In the genomic region with DNA sequence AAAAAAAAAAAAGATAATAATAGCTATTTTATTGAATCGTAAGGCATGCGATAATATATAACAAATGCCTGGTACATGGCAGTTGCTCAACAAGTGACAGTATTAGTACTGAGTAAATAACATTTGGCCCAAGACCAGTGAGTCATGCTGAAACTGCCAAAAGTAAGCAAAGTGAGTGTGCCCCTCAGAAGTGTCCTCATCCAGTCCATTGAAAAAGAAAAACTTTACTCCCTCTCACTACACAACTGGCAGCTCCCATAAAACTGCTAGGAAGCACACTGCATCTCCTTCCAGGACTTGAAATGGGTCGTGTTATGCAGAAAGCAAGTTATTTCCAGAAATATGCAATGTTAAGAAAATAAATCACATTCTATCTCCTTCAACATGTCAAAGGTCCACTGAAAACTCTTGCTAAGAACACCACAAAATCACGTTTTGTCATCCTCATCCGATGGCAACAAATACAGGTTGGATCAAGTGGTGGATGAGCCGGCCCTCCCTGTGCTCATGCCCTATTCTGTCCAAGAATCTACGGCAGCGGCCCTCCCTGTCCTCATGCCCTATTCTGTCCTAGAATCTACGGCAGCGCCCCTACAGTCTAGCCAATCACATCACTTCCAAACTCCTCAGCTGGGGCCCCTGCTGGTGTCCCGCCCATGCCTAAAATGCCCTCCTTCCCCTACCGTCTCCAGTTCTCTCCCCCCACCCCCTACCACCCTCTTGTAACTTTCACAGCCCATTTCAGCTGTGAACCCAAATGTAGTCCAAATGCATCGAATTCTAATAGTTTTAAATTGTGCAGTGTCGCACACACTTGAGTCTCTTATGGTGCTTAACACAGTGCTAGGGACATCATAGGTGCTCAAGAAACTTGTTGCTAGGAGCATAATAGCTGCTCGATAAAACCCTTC, we compare ENCODE assay signal across 1 cellular context.
TF ChIP-seq lines count a peak whose summit lies in the region.

No MANE protein-coding gene starts in this region.

TF ChIP-seq in GM23338, 12 proteins besides CTCF, POLR2A, EP300 and RAD21 (continued from another document):
- TF ChIP-seq REST (IDR thresholded peaks at IDR 0.05; ENCODE audit: unreplicated experiment) (no peak), JUNB (IDR thresholded peaks at IDR 0.05; ENCODE audit: unreplicated experiment) (no peak)
